9 cellular contexts compared by ENCODE assay signal in the genomic region with DNA sequence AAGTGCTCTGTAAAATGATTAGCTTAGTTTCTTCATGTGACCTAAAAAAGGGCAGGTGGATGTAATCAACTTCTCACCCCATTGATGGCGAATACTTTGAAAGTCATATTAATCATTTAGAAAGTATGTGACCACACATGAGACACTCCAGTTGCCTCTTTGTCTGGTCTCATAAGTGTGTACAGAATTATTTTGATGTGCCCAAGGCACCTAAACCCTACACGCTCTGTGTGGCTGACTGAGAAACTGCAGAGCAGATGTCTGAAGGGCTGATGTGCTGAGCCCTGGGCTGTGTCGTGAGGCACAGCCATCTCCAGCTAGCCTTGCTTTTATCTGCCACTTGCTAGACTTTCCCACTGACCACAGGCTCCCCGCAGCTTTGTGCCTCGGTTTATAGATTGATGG. TPM values are rescaled to one million over a fixed set of nuclear protein-coding genes. Genes with fewer than 3 reads are reported as not detected.
DNase-seq lines count a peak whose midpoint lies in the region; ATAC-seq and TF ChIP-seq lines count a peak whose summit lies in the region.
"Had no signal": no experiment of that assay in that cellular context is flagged by ENCODE, and none has a peak within 500 bp of the region (broad histone marks: within the 10 kb centered on the region; RNA-seq: fewer than 3 reads in every experiment).

No MANE protein-coding gene starts in this region.

- no peak overlapping the region for H3K4me3 ChIP-seq in fibroblast of lung (replicated peaks in 1 of 4; ENCODE audit: control extremely low read depth in 1 of 4, insufficient read depth in 1 of 4, low read depth in 3 of 4, low read length in 4 of 4)
- H3K4me3 ChIP-seq: HAP-1 had no signal

- no peak overlapping the region for H3K4me2 ChIP-seq in fibroblast of lung (ENCODE audit: extremely low read depth, insufficient read depth, low read length)

- H3K9ac ChIP-seq in fibroblast of lung (ENCODE audit: insufficient read depth, low read length) = no peak overlapping the region

- H3K27ac Mint-ChIP-seq in T-cell = no peak overlapping the region

- ATAC-seq in GM18502 (IDR thresholded peaks at IDR 0.05; ENCODE audit: poor library complexity, unreplicated experiment) = peak; percentile 100
- peak; percentile 100 for ATAC-seq in GM19463 (IDR thresholded peaks at IDR 0.05; ENCODE audit: unreplicated experiment)
- peak; percentile 100 for ATAC-seq in HG03108 (IDR thresholded peaks at IDR 0.05; ENCODE audit: unreplicated experiment)
- no peak for ATAC-seq in T-cell (replicated peaks in 1 of 4)

- peak in 1 of 2 donors; percentile 7 for TF ChIP-seq CTCF in fibroblast of lung (conservative IDR thresholded peaks at IDR 0.05 in 1 of 2, IDR thresholded peaks at IDR 0.05 in 1 of 2; ENCODE audit: low read depth in 1 of 2, low read length in 2 of 2)

- H3K27me3 ChIP-seq in fibroblast of lung (ENCODE audit: control insufficient read depth, insufficient read depth, low read length) = no peaks in the 10 kb centered on the region

- no peaks in the 10 kb centered on the region for H3K4me1 ChIP-seq in fibroblast of lung (ENCODE audit: control insufficient read depth, extremely low read depth, insufficient read depth, low read length)
- H3K4me1 ChIP-seq: HAP-1 had no signal

- H3K27ac ChIP-seq in fibroblast of lung (ENCODE audit: insufficient read depth, low read length) = no peak overlapping the region

- CTCF ChIA-PET in T-cell (lab: Charles Lee) = no interaction called here

- POLR2A ChIA-PET in T-cell (lab: Charles Lee) = interaction anchor here in 1 of 2 donors (0.7 kb wide), 1 partner anchor 9 kb away, joined by 3 read pairs; no protein-coding TSS in a partner anchor

- H3K36me3 Mint-ChIP-seq in T-cell = no peaks in the 10 kb centered on the region

- H4K20me1 ChIP-seq in fibroblast of lung (ENCODE audit: control insufficient read depth, extremely low read depth, insufficient read depth, low read length) = no peaks in the 10 kb centered on the region

- no peaks in the 10 kb centered on the region for H3K79me2 ChIP-seq in fibroblast of lung (ENCODE audit: control insufficient read depth, insufficient read depth, low read length)

- no peaks in the 10 kb centered on the region for H3K36me3 ChIP-seq in fibroblast of lung (ENCODE audit: control insufficient read depth, insufficient read depth, low read length)
- H3K36me3 ChIP-seq: HAP-1 had no signal

- no peak overlapping the region for H3K4me3 Mint-ChIP-seq in T-cell

- peaks cover 0 to 3% of the 10 kb centered on the region in 2 donors for H3K27me3 Mint-ChIP-seq in T-cell

- no peaks in the 10 kb centered on the region for H3K9me3 Mint-ChIP-seq in T-cell

- no peaks in the 10 kb centered on the region for H3K4me1 Mint-ChIP-seq in T-cell

- H3K9me3 ChIP-seq in fibroblast of lung (ENCODE audit: control insufficient read depth, insufficient read depth, low read depth, low read length) = no peaks in the 10 kb centered on the region
- H3K9me3 ChIP-seq: HAP-1 had no signal

- DNase-seq in fibroblast of lung (ENCODE audit: low read depth in 2 of 2) = peak; percentile 7 to 34
- DNase-seq in COR-L47 (lab: John Stamatoyannopoulos, UW) = no peak
- DNase-seq in activated gamma-delta T cell treated with Interleukin-2 at 50 U/mL for 16 hours = no peak
- no peak for DNase-seq in T-cell
- DNase-seq in NCI-H446 treated with DMSO at 0.1 percent for 48 hours (lab: John Stamatoyannopoulos, UW) = no peak

- H2AFZ ChIP-seq in fibroblast of lung (ENCODE audit: low read length) = no peak overlapping the region

RNA-seq across cellular contexts. Expression of gene SGPP2, which starts 26.9 kb away (rescaled TPM):
- total RNA-seq in fibroblast of lung (not detected in 2 replicates), T-cell (1 to 10 TPM; 2.2 to 4.0 (median 3.3) TPM)
- polyA plus RNA-seq in fibroblast of lung = not detected in 2 replicates
- 0.12 TPM in 1 of 2 replicates, not detected in the other for polyA plus RNA-seq in fibroblast of lung (2012)
- 0.59 TPM in 1 of 2 replicates, not detected in the other for polyA minus RNA-seq in fibroblast of lung (ENCODE audit: low replicate concordance)

Comparison
In these comparisons a context has a peak if more than half of its experiments do, and no peak if none do; other contexts are left out.
1. ATAC-seq: peak in GM18502 (single experiment), GM19463 (single experiment) and HG03108 (single experiment); none in T-cell (0 of 4).
2. DNase-seq: peak in fibroblast of lung (2 of 2); none in COR-L47 (single experiment), activated gamma-delta T cell treated with Interleukin-2 at 50 U/mL for 16 hours (single experiment), T-cell (0 of 34) and NCI-H446 treated with DMSO at 0.1 percent for 48 hours (single experiment).